ENCODE assay signal across 8 cellular contexts in genomic region chr15:74432968-74433591, GRCh38. TPM values are rescaled to one million over a fixed set of nuclear protein-coding genes. Genes with fewer than 3 reads are reported as not detected.
DNase-seq lines count a peak whose midpoint lies in the region; ATAC-seq and TF ChIP-seq lines count a peak whose summit lies in the region.

No MANE protein-coding gene starts in this region.

- POLR2A ChIA-PET in A673 (lab: Charles Lee; ENCODE audit: low non-redundant PET), result no interaction called here

- no peaks in the 10 kb centered on the region for H3K9me3 ChIP-seq in A673 (ENCODE audit: low read depth, low read length, poor library complexity, severe bottlenecking)
- H3K9me3 ChIP-seq in T-helper 17 cell (ENCODE audit: control insufficient read depth, low read length, poor library complexity, severe bottlenecking), result no peaks in the 10 kb centered on the region

- H3K27ac ChIP-seq in A673 (ENCODE audit: low read depth, low read length, poor library complexity, severe bottlenecking), result no peak overlapping the region

- intact Hi-C loops in A673 (cut with micrococcal nuclease; ENCODE audit: unreplicated experiment), result no loop called here

- DNase-seq in A673 (ENCODE audit: low spot score), result no peak
- DNase-seq in T-helper 17 cell, result no peak
- no peak for DNase-seq in fibroblast of villous mesenchyme (ENCODE audit: low read depth)
- DNase-seq in skeletal muscle cell (ENCODE audit: low read depth), result no peak
- no peak for DNase-seq in HCEC 1CT
- no peak for DNase-seq in stimulated activated naive CD4-positive, alpha-beta T cell treated with Interleukin-2 at 50 U/mL for 16 hours (lab: John Stamatoyannopoulos, UW)
- no peak for DNase-seq in stimulated activated CD4-positive, alpha-beta T cell treated with anti-CD3 and anti-CD28 coated beads, Interleukin-15, amount 100 ng/mL, for 24 hours

- CTCF ChIA-PET in A673 (lab: Charles Lee), result interaction anchor here (0.7 kb wide), 1 partner anchor 10 kb away, joined by 7 read pairs; no protein-coding TSS in a partner anchor

- H3K4me3 ChIP-seq in A673 (ENCODE audit: low read depth, low read length, poor library complexity, severe bottlenecking) (peak overlapping the region; percentile 61), fibroblast of villous mesenchyme (ENCODE audit: low read depth, low read length) (peak overlapping the region; percentile 69), skeletal muscle cell (ENCODE audit: low read depth, low read length) (peak overlapping the region; percentile 87)

- no peaks in the 10 kb centered on the region for H3K36me3 Mint-ChIP-seq in T-helper 17 cell (ENCODE audit: low read depth)

- no peak overlapping the region for H3K27ac Mint-ChIP-seq in T-helper 17 cell

- H3K27me3 Mint-ChIP-seq in T-helper 17 cell, result no peaks in the 10 kb centered on the region

- peaks cover 26% of the 10 kb centered on the region for H3K27me3 ChIP-seq in A673 (replicated peaks; ENCODE audit: insufficient read depth, low read depth, low read length, poor library complexity)

- BruUV-seq in A673 (replicated peaks; lab: Mats Ljungman, UMichigan), result no TSS peak

- peaks cover 11% of the 10 kb centered on the region for H3K4me1 ChIP-seq in A673 (ENCODE audit: insufficient read depth, low read length, poor library complexity, severe bottlenecking)

- peak overlapping the region; percentile 65 for H3K4me3 Mint-ChIP-seq in T-helper 17 cell

- ATAC-seq in GM21619 (IDR thresholded peaks at IDR 0.05; ENCODE audit: unreplicated experiment) (peak; percentile 5), T-helper 17 cell (no peak)

- H3K4me1 Mint-ChIP-seq in T-helper 17 cell, result peaks cover 13% of the 10 kb centered on the region

- H3K36me3 ChIP-seq in A673 (ENCODE audit: insufficient read depth, low read length, poor library complexity, severe bottlenecking), result no peaks in the 10 kb centered on the region

- TF ChIP-seq CTCF in A673 (conservative IDR thresholded peaks at IDR 0.05; ENCODE audit: low read depth, low read length) (no peak), fibroblast of villous mesenchyme (IDR thresholded peaks at IDR 0.05; ENCODE audit: insufficient read depth, low read depth, low read length) (no peak)

RNA-seq across cellular contexts. Expression of gene SEMA7A, which starts 0.7 kb away (rescaled TPM):
- total RNA-seq in A673 (2021) (0.45 and 1.4 TPM in 2 replicates), T-helper 17 cell (1 to 10 TPM; 2.2 to 3.6 TPM), fibroblast of villous mesenchyme (16.8 and 24.6 TPM in 2 replicates)

RNA-seq across cellular contexts. Expression of gene UBL7, which starts 27.9 kb away (rescaled TPM):
- total RNA-seq in A673 (2021), result 72.5 and 74.7 TPM in 2 replicates
- 10 to 100 TPM; 28.0 to 28.2 TPM for total RNA-seq in T-helper 17 cell
- total RNA-seq in fibroblast of villous mesenchyme, result 37.0 and 42.7 TPM in 2 replicates
